Comparison of ENCODE assay signal across 9 cellular contexts in the genomic region with DNA sequence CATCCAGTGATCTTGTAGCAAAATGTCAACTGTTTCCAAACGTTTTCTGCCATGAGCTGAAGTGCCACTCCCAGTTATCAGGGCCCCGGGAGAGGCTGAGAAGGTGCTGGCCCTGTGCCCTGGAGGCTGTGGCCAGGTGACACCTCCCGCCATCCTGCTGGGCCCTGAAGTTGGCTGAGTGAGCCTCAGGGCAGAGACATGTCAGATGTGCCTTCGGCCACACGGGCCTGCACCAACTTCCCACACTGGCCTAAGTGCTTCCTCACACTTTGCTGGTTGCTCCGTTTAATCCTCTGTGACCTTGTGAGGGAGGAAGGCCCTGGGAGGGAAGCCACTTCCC. TPM values are rescaled to one million over a fixed set of nuclear protein-coding genes. Genes with fewer than 3 reads are reported as not detected.
DNase-seq lines count a peak whose midpoint lies in the region; ATAC-seq, FAIRE-seq and TF ChIP-seq lines count a peak whose summit lies in the region.
"Had no signal": no experiment of that assay in that cellular context is flagged by ENCODE, and none has a peak within 500 bp of the region (broad histone marks: within the 10 kb centered on the region; RNA-seq: fewer than 3 reads in every experiment).

No MANE protein-coding gene starts in this region.

- 0 out of 2 replicates have a peak overlapping the region, but pooled peaks have one; percentile 17 for H2BK12ac ChIP-seq in H1 (ENCODE audit: low read depth, low read length)

- H3K36me3 Mint-ChIP-seq in endothelial cell (ENCODE audit: low read depth, unreplicated experiment), result peaks cover 5% of the 10 kb centered on the region

- ATAC-seq in GM18502 (IDR thresholded peaks at IDR 0.05; ENCODE audit: poor library complexity, unreplicated experiment) (peak; percentile 11), psoas muscle (peak; percentile 6 to 30 (median 20)), GM19452 (IDR thresholded peaks at IDR 0.05; ENCODE audit: unreplicated experiment) (no peak), GM19395 (IDR thresholded peaks at IDR 0.05; ENCODE audit: unreplicated experiment) (no peak), GM19397 (IDR thresholded peaks at IDR 0.05; ENCODE audit: unreplicated experiment) (no peak)

- no peak overlapping the region for H3K14ac ChIP-seq in H1 (ENCODE audit: insufficient read length)

- TF ChIP-seq CTCF in H1 (IDR thresholded peaks at IDR 0.05; ENCODE audit: control extremely low read depth in 1 of 3, insufficient read depth in 1 of 3, low read depth in 1 of 3, low read length in 3 of 3) (no peak), psoas muscle (IDR thresholded peaks at IDR 0.05) (no peak), endothelial cell (IDR thresholded peaks at IDR 0.05; ENCODE audit: unreplicated experiment) (no peak)

- WGBS in H1 (ENCODE audit: extremely low coverage in 1 of 2, insufficient coverage in 1 of 2, insufficient read length in 1 of 2, insufficient replicate concordance in 2 of 2, low coverage in 1 of 2, low lambda C conversion rate in 2 of 2, missing lambda C conversion rate in 1 of 2), 2 experiments, result 78% methylated on average over 6 of the region's 6 CpGs; no CpG with 5 or more reads in 1 of the 2 experiments
- 14 to 17% (median 16%) methylated on average over 6 of the region's 6 CpGs for WGBS in psoas muscle, 3 donors

- FAIRE-seq in H1 (lab: Jason Lieb, UNC), result no peak

- no peak overlapping the region for H3K4me2 ChIP-seq in H1 (ENCODE audit: insufficient read depth in 1 of 2, low read depth in 2 of 2, low read length in 2 of 2)

- H2AFZ ChIP-seq in H1 (ENCODE audit: low read length), result no peak overlapping the region

- peaks cover 5% of the 10 kb centered on the region for H3K27me3 Mint-ChIP-seq in endothelial cell (ENCODE audit: unreplicated experiment)

- no peak overlapping the region for H4K8ac ChIP-seq in H1 (ENCODE audit: extremely low read depth, insufficient read depth, low read length)

- POLR2A ChIA-PET in H1 (lab: Charles Lee; ENCODE audit: partially characterized antibody), result interaction anchor here (0.6 to 0.8 kb wide), 2 partner anchors 169 to 374 kb away, joined by 3 read pairs; no protein-coding TSS in a partner anchor

- DNase-seq in NCI-H69 (lab: John Stamatoyannopoulos, UW) (peak; percentile 72), H1 (ENCODE audit: low read depth in 1 of 2, low spot score in 2 of 2) (no peak), psoas muscle (peak; percentile 45 to 73), endothelial cell (ENCODE audit: low spot score) (no peak)

- TF ChIP-seq EP300 in H1 (IDR thresholded peaks at IDR 0.05; ENCODE audit: borderline replicate concordance in 1 of 2, low read depth in 2 of 2, low read length in 2 of 2), result no peak

- intact Hi-C loops in psoas muscle (cut with DNase I), result loop anchor here in 1 of 2 donors (1.0 kb wide), 1 partner anchor 21 kb away; no protein-coding TSS in a partner anchor

- no peak for TF ChIP-seq RAD21 in H1 (IDR thresholded peaks at IDR 0.05 in 1 of 2, conservative IDR thresholded peaks at IDR 0.05 in 1 of 2; ENCODE audit: low read depth in 2 of 2, low read length in 2 of 2)

- H3K4me1 Mint-ChIP-seq in endothelial cell (ENCODE audit: unreplicated experiment), result no peaks in the 10 kb centered on the region

- H2BK15ac ChIP-seq in H1 (ENCODE audit: low read length), result no peak overlapping the region

- H3K18ac ChIP-seq in H1 (ENCODE audit: extremely low read depth, low read length), result no peak overlapping the region

- H3K79me1 ChIP-seq in H1 (ENCODE audit: low read depth, low read length), result no peaks in the 10 kb centered on the region

- no peak overlapping the region for H3K56ac ChIP-seq in H1 (replicated peaks; ENCODE audit: insufficient read length, low read depth, low read length)

- no peak overlapping the region for H2BK20ac ChIP-seq in H1 (ENCODE audit: low read length)

- no peak overlapping the region for H3K23ac ChIP-seq in H1 (ENCODE audit: insufficient read length)

- H3K4me1 ChIP-seq in H1 (replicated peaks in 1 of 4; ENCODE audit: control insufficient read depth in 3 of 4, insufficient read depth in 4 of 4, low read length in 3 of 4) (peaks cover 0 to 5% (median 0%) of the 10 kb centered on the region in 4 experiments; a peak in 2 of 7 replicates), psoas muscle (peaks cover 28% of the 10 kb centered on the region)

- no peak overlapping the region for H4K5ac ChIP-seq in H1 (ENCODE audit: insufficient read length, low read depth, low read length)

- no peak overlapping the region for H4K91ac ChIP-seq in H1 (replicated peaks; ENCODE audit: insufficient read length, low read length)

- no peak overlapping the region for H3K4me3 Mint-ChIP-seq in endothelial cell (ENCODE audit: unreplicated experiment)

- no peak overlapping the region for H3K27ac ChIP-seq in H1 (ENCODE audit: low read depth, low read length)
- H3K27ac ChIP-seq in psoas muscle, result peak overlapping the region; percentile 89
- H3K27ac ChIP-seq: HL-60 had no signal

- H3K36me3 ChIP-seq in H1 (ENCODE audit: control insufficient read depth in 2 of 4, insufficient read depth in 4 of 4, low read length in 3 of 4), result no peaks in the 10 kb centered on the region; a peak in 2 of 8 replicates
- peaks cover 0 to 22% of the 10 kb centered on the region in 2 donors for H3K36me3 ChIP-seq in psoas muscle (ENCODE audit: insufficient read depth in 1 of 2, low read depth in 1 of 2)

- peaks cover 0 to 3% of the 10 kb centered on the region in 2 experiments; a peak in 2 of 4 replicates for H3K9me3 ChIP-seq in H1 (ENCODE audit: insufficient read depth in 2 of 2, low read depth in 1 of 2, low read length in 1 of 2)
- H3K9me3 ChIP-seq in psoas muscle, result no peaks in the 10 kb centered on the region

- no peaks in the 10 kb centered on the region for H3K23me2 ChIP-seq in H1 (ENCODE audit: low read depth, low read length)

- no peaks in the 10 kb centered on the region for H3K27me3 ChIP-seq in H1 (replicated peaks in 1 of 4; ENCODE audit: control insufficient read depth in 3 of 4, extremely low read depth in 1 of 4, insufficient read depth in 3 of 4, low read length in 3 of 4)
- no peaks in the 10 kb centered on the region for H3K27me3 ChIP-seq in psoas muscle (ENCODE audit: insufficient read depth in 3 of 3, low read length in 2 of 3)

- no peak overlapping the region for H3K27ac Mint-ChIP-seq in endothelial cell (ENCODE audit: unreplicated experiment)

- no peaks in the 10 kb centered on the region for H3K9me3 Mint-ChIP-seq in endothelial cell (ENCODE audit: unreplicated experiment)

- H3K4me3 ChIP-seq in H1 (ENCODE audit: extremely low read depth in 1 of 4, insufficient read depth in 2 of 4, low read depth in 3 of 4, low read length in 4 of 4) (no peak overlapping the region), psoas muscle (peak overlapping the region; percentile 60)

- H2AK5ac ChIP-seq in H1 (ENCODE audit: low read depth, low read length), result no peak overlapping the region

- no peak overlapping the region for H2BK120ac ChIP-seq in H1 (replicated peaks; ENCODE audit: low read depth, low read length)

- no peak overlapping the region for H3K4ac ChIP-seq in H1 (replicated peaks; ENCODE audit: insufficient read length, low read depth, low read length)

- CTCF ChIA-PET in H1 (lab: Charles Lee; ENCODE audit: partially characterized antibody), result interaction anchor here (0.7 to 4.0 kb wide), 4 partner anchors 11 to 383 kb away, joined by 3 to 18 read pairs (median 3); no protein-coding TSS in a partner anchor

- TF ChIP-seq POLR2A in H1 (IDR thresholded peaks at IDR 0.05; ENCODE audit: control extremely low read depth in 1 of 2, low read depth in 2 of 2, low read length in 2 of 2), result no peak

- no peak overlapping the region for H3K9ac ChIP-seq in H1 (replicated peaks in 1 of 4; ENCODE audit: extremely low read depth in 1 of 4, low read depth in 3 of 4, low read length in 3 of 4)

- no peaks in the 10 kb centered on the region for H3K79me2 ChIP-seq in H1 (ENCODE audit: control insufficient read depth in 1 of 2, insufficient read depth in 2 of 2, low read length in 2 of 2)

- H2BK5ac ChIP-seq in H1 (ENCODE audit: low read depth, low read length), result no peak overlapping the region

- H4K20me1 ChIP-seq in H1 (replicated peaks in 1 of 2; ENCODE audit: control insufficient read depth in 1 of 2, insufficient read depth in 2 of 2, low read length in 2 of 2), result peaks cover 2 to 6% of the 10 kb centered on the region in 2 experiments

TF ChIP-seq in H1, 55 proteins besides CTCF, POLR2A, EP300 and RAD21 (continues in another document):
- TF ChIP-seq RNF2 (IDR thresholded peaks at IDR 0.05; ENCODE audit: borderline replicate concordance, low read depth, low read length, missing control alignments, poor library complexity, severe bottlenecking), result no peak
- TF ChIP-seq CHD2 (IDR thresholded peaks at IDR 0.05; ENCODE audit: low read length), result no peak
- no peak for TF ChIP-seq SP4 (IDR thresholded peaks at IDR 0.05; ENCODE audit: low read length)
- no peak for TF ChIP-seq NANOG (IDR thresholded peaks at IDR 0.05; ENCODE audit: insufficient read depth, low read depth, low read length, poor library complexity, severe bottlenecking)
- TF ChIP-seq SIX5 (IDR thresholded peaks at IDR 0.05; ENCODE audit: low read depth, low read length), result no peak

RNA-seq across cellular contexts. Expression of a gene that starts 4.8 kb away (rescaled TPM):
- total RNA-seq in H1 (2021; fragmentation: NEBNext Ultra II Directional; extraction: Animal tissue kit (Norgen Biotek cat#: 25700)), result 1.7 and 2.0 TPM in 2 replicates
- polyA plus RNA-seq in H1 (2011; rRNA removed) (0.74 and 1.3 TPM in 2 replicates), psoas muscle (100 to 1,000 TPM; 219 to 326 (median 249) TPM)
- polyA plus RNA-seq in H1 (2011; cell fraction: cytosol; rRNA removed), result 1.0 TPM
- polyA plus RNA-seq in H1 (2011; cell fraction: nucleus; rRNA removed), result 1.5 TPM
- polyA plus RNA-seq in H1 (2012, experiment 1 of 2), result 0.77 to 1.4 TPM (median 1.2 TPM) in 4 replicates
- 0.49 TPM for polyA plus RNA-seq in H1 (2012, experiment 2 of 2)
- polyA plus RNA-seq in H1 (2013, experiment 1 of 2), result 0.75 TPM
- 0.52 TPM for polyA plus RNA-seq in H1 (2013, experiment 2 of 2)
- 0.34 and 0.76 TPM in 2 replicates for polyA minus RNA-seq in H1 (2011; rRNA and poly(A)+ RNA removed)
- polyA minus RNA-seq in H1 (2011; cell fraction: cytosol; rRNA and poly(A)+ RNA removed), result not detected
- 1.6 TPM for polyA minus RNA-seq in H1 (2011; cell fraction: nucleus; rRNA and poly(A)+ RNA removed)
- total RNA-seq in psoas muscle (100 to 1,000 TPM; 186 to 776 (median 416) TPM), endothelial cell (ENCODE audit: unreplicated experiment) (1.5 TPM)

RNA-seq across cellular contexts. Expression of a gene that starts 42.0 kb away (rescaled TPM):
- total RNA-seq in H1 (2021; fragmentation: NEBNext Ultra II Directional; extraction: Animal tissue kit (Norgen Biotek cat#: 25700)), result 35.2 and 35.3 TPM in 2 replicates
- polyA plus RNA-seq in H1 (2011; rRNA removed), result 19.5 and 22.6 TPM in 2 replicates
- 24.4 TPM for polyA plus RNA-seq in H1 (2011; cell fraction: cytosol; rRNA removed)
- polyA plus RNA-seq in H1 (2011; cell fraction: nucleus; rRNA removed), result 30.3 TPM
- 20.2 to 29.9 TPM (median 25.7 TPM) in 4 replicates for polyA plus RNA-seq in H1 (2012, experiment 1 of 2)
- 7.8 TPM for polyA plus RNA-seq in H1 (2012, experiment 2 of 2)
- 20.0 TPM for polyA plus RNA-seq in H1 (2013, experiment 1 of 2)
- polyA plus RNA-seq in H1 (2013, experiment 2 of 2), result 19.6 TPM
- polyA minus RNA-seq in H1 (2011; rRNA and poly(A)+ RNA removed), result 28.8 and 30.9 TPM in 2 replicates
- 8.8 TPM for polyA minus RNA-seq in H1 (2011; cell fraction: cytosol; rRNA and poly(A)+ RNA removed)
- 25.0 TPM for polyA minus RNA-seq in H1 (2011; cell fraction: nucleus; rRNA and poly(A)+ RNA removed)
- total RNA-seq in psoas muscle, result 10 to 100 TPM; 65.7 to 87.0 (median 77.6) TPM
- polyA plus RNA-seq in psoas muscle, result 100 to 1,000 TPM in 1 of 3 donors, 10 to 100 TPM in 2; 32.4 to 151 (median 57.2) TPM
- total RNA-seq in endothelial cell (ENCODE audit: unreplicated experiment), result 23.9 TPM

Comparison
In these comparisons a context has a peak if more than half of its experiments do, and no peak if none do; other contexts are left out.
1. ATAC-seq: peak in GM18502 (single experiment) and psoas muscle (4 of 4); none in GM19452 (single experiment), GM19395 (single experiment) and GM19397 (single experiment).
2. DNase-seq: peak in NCI-H69 (single experiment) and psoas muscle (2 of 2); none in H1 (0 of 2) and endothelial cell (single experiment).
3. RNA of a gene that starts 4.8 kb away (total RNA-seq): 186 to 776 TPM in psoas muscle; 1.7 to 2.0 TPM in H1 and 1.5 TPM in endothelial cell (single experiment); every median in the first group is over 10 times any median in the second.